14 cellular contexts compared by ENCODE assay signal in the genomic region with DNA sequence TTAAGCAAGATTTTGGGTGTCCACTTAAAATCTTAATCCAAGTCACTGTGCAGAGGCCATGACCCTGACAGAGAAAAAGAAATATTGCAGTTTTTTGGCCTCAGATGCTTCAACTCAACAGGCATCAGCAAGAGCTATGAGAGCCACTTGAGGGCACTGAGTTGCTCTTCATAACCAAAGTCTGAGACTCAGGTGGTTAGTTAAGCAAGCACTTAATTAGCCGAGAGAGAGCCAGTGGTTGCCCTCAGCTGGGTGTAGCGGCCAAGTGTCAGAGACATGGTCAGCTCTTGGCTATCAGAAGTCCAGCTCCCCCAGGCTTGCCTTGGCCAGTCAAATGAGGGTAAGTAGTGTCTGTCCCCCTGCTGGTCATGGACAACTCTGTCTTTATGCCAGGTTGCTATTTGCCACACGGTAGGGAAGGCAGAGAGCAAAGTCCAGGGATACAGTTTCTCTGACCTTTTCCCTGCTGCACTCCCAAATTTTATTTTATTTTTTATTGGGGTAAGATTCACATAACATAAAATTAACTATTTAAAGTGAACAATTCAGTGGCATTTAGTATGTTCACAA. TPM values are rescaled to one million over a fixed set of nuclear protein-coding genes. Genes with fewer than 3 reads are reported as not detected.
DNase-seq lines count a peak whose midpoint lies in the region; FAIRE-seq and TF ChIP-seq lines count a peak whose summit lies in the region.
"Had no signal": no experiment of that assay in that cellular context is flagged by ENCODE, and none has a peak within 500 bp of the region (broad histone marks: within the 10 kb centered on the region; RNA-seq: fewer than 3 reads in every experiment).

No MANE protein-coding gene starts in this region.

- CTCF ChIA-PET in OCI-LY7 (lab: Charles Lee; ENCODE audit: unreplicated experiment): no interaction called here

- H3K27me3 ChIP-seq in small intestine (ENCODE audit: control insufficient read depth in 2 of 2, insufficient read depth in 2 of 2, low read length in 2 of 2): no peaks in the 10 kb centered on the region

- 33 to 65% (median 53%) methylated on average over 3 of the region's 3 CpGs for WGBS in small intestine, 3 donors

- H3K4me2 ChIP-seq in OCI-LY7 (ENCODE audit: low read length): no peak overlapping the region

- H2AFZ ChIP-seq in OCI-LY7 (ENCODE audit: low read length): no peak overlapping the region

- intact Hi-C loops in OCI-LY7 (cut with micrococcal nuclease; ENCODE audit: unreplicated experiment): no loop called here

- POLR2A ChIA-PET in OCI-LY7 (lab: Charles Lee): no interaction called here

- H3K4me1 ChIP-seq in OCI-LY7 (ENCODE audit: insufficient read depth, low read length, poor library complexity, severe bottlenecking): no peaks in the 10 kb centered on the region
- no peaks in the 10 kb centered on the region for H3K4me1 ChIP-seq in small intestine (ENCODE audit: control insufficient read depth in 2 of 2, insufficient read depth in 1 of 2, low read depth in 1 of 2, low read length in 1 of 2)

- 0 out of 2 replicates have a peak, but pooled peaks have one; percentile 18 for TF ChIP-seq CTCF in OCI-LY7 (conservative IDR thresholded peaks at IDR 0.05; ENCODE audit: low read length)
- TF ChIP-seq CTCF in fibroblast of the aortic adventitia (IDR thresholded peaks at IDR 0.05; ENCODE audit: insufficient read depth, low read length): peak; percentile 15

- H4K20me1 ChIP-seq in OCI-LY7 (ENCODE audit: insufficient read depth, low read length): no peaks in the 10 kb centered on the region

- BruUV-seq in OCI-LY7 (replicated peaks; lab: Mats Ljungman, UMichigan): no TSS peak

- H3K27ac ChIP-seq in OCI-LY7 (ENCODE audit: low read depth, low read length, poor library complexity, severe bottlenecking) (no peak overlapping the region), small intestine (ENCODE audit: low read depth in 1 of 2, low read length in 1 of 2) (no peak overlapping the region)
- H3K27ac ChIP-seq: thoracic aorta had no signal

- H3K36me3 ChIP-seq in OCI-LY7 (ENCODE audit: insufficient read depth, low read length) (no peaks in the 10 kb centered on the region), small intestine (ENCODE audit: control insufficient read depth in 2 of 2, insufficient read depth in 2 of 2, low read length in 2 of 2) (no peaks in the 10 kb centered on the region)
- H3K36me3 ChIP-seq: thoracic aorta had no signal

- H3K4me3 ChIP-seq in OCI-LY7 (ENCODE audit: low read depth, low read length, poor library complexity, severe bottlenecking): no peak overlapping the region
- no peak overlapping the region for H3K4me3 ChIP-seq in fibroblast of the aortic adventitia (ENCODE audit: low read depth, low read length)
- H3K4me3 ChIP-seq in small intestine (ENCODE audit: low read depth in 1 of 2, low read length in 2 of 2): no peak overlapping the region
- H3K4me3 ChIP-seq: thoracic aorta had no signal

- FAIRE-seq in small intestine (lab: Jason Lieb, UNC): no peak
- FAIRE-seq: A204.1, GM12891 had no signal

- H3K9me2 ChIP-seq in OCI-LY7 (ENCODE audit: insufficient read depth, low read length): no peaks in the 10 kb centered on the region

- no peaks in the 10 kb centered on the region for H3K79me2 ChIP-seq in OCI-LY7 (ENCODE audit: insufficient read depth, low read depth, low read length)

- H3K9me3 ChIP-seq in OCI-LY7 (ENCODE audit: low read length) (no peaks in the 10 kb centered on the region), small intestine (ENCODE audit: control insufficient read depth, low read depth) (no peaks in the 10 kb centered on the region)
- H3K9me3 ChIP-seq: thoracic aorta had no signal

- DNase-seq in DMS53 (lab: John Stamatoyannopoulos, UW) (peak; percentile 22), DMS53 treated with DMSO at 0.1 percent for 48 hours (lab: John Stamatoyannopoulos, UW; ENCODE audit: unreplicated experiment) (no peak), OCI-LY7 (ENCODE audit: low spot score) (no peak), fibroblast of the aortic adventitia (ENCODE audit: low read depth) (no peak), small intestine (peak; percentile 41), pons (ENCODE audit: low spot score) (no peak), NCI-H1694 treated with DMSO at 0.1 percent for 48 hours (lab: John Stamatoyannopoulos, UW) (no peak), ureter (ENCODE audit: low spot score) (no peak)
- DNase-seq: naive thymus-derived CD4-positive, alpha-beta T cell; NCI-H2081 had no signal

RNA-seq across cellular contexts. Expression of gene KRT71, which starts 9.0 kb away (rescaled TPM):
- not detected in 2 replicates for total RNA-seq in OCI-LY7 (2014; rRNA removed; shearing (Covaris generic))
- total RNA-seq in OCI-LY7 (2022) (not detected in 2 replicates), fibroblast of the aortic adventitia (ENCODE audit: low replicate concordance) (not detected in 2 replicates), ureter (not detected)
- polyA plus RNA-seq in small intestine: not detected
- total RNA-seq: glomerular endothelial cell; naive thymus-derived CD4-positive, alpha-beta T cell; thoracic aorta had no signal
- polyA plus RNA-seq: naive thymus-derived CD4-positive, alpha-beta T cell had no signal

RNA-seq across cellular contexts. Expression of gene KRT74, which starts 11.7 kb away (rescaled TPM):
- not detected in 2 replicates for total RNA-seq in OCI-LY7 (2014; rRNA removed; shearing (Covaris generic))
- total RNA-seq in OCI-LY7 (2022): not detected in 2 replicates
- not detected in 2 replicates for total RNA-seq in fibroblast of the aortic adventitia (ENCODE audit: low replicate concordance)
- under 1 TPM in 1 of 3 donors, not detected in 2; 0.27 TPM for polyA plus RNA-seq in small intestine
- total RNA-seq in ureter: 0.26 TPM
- total RNA-seq: glomerular endothelial cell, thoracic aorta had no signal
- polyA plus RNA-seq: naive thymus-derived CD4-positive, alpha-beta T cell had no signal

RNA-seq across cellular contexts. Expression of gene KRT72, which starts 39.3 kb away (rescaled TPM):
- total RNA-seq in OCI-LY7 (2014; rRNA removed; shearing (Covaris generic)): not detected in 2 replicates
- total RNA-seq in OCI-LY7 (2022) (not detected in 2 replicates), fibroblast of the aortic adventitia (ENCODE audit: low replicate concordance) (not detected in 2 replicates), ureter (not detected)
- 10 to 100 TPM in 1 of 3 donors, 1 to 10 TPM in 2; 3.2 to 24.6 (median 9.8) TPM for polyA plus RNA-seq in small intestine
- total RNA-seq: glomerular endothelial cell, thoracic aorta had no signal

RNA-seq across cellular contexts. Expression of gene KRT5, which starts 41.8 kb away (rescaled TPM):
- total RNA-seq in OCI-LY7 (2014; rRNA removed; shearing (Covaris generic)): not detected in 2 replicates
- total RNA-seq in OCI-LY7 (2022): 0.74 and 0.91 TPM in 2 replicates
- total RNA-seq in fibroblast of the aortic adventitia (ENCODE audit: low replicate concordance): not detected in 2 replicates
- 1 to 10 TPM in 2 of 3 donors, under 1 TPM in 1; 0.79 to 6.5 (median 5.6) TPM for polyA plus RNA-seq in small intestine
- 388 TPM for total RNA-seq in ureter
- total RNA-seq: glomerular endothelial cell had no signal
- polyA plus RNA-seq: naive thymus-derived CD4-positive, alpha-beta T cell had no signal

RNA-seq across cellular contexts. Expression of gene KRT73, which starts 56.4 kb away (rescaled TPM):
- not detected in 2 replicates for total RNA-seq in OCI-LY7 (2014; rRNA removed; shearing (Covaris generic))
- total RNA-seq in OCI-LY7 (2022): not detected in 2 replicates
- not detected in 2 replicates for total RNA-seq in fibroblast of the aortic adventitia (ENCODE audit: low replicate concordance)
- polyA plus RNA-seq in small intestine: 1 to 10 TPM in 2 of 3 donors, under 1 TPM in 1; 0.84 to 2.2 (median 1.4) TPM
- total RNA-seq in ureter: not detected
- total RNA-seq: glomerular endothelial cell, thoracic aorta had no signal

Comparison
In these comparisons a context has a peak if more than half of its experiments do, and no peak if none do; other contexts are left out.
1. DNase-seq: peak in DMS53 (single experiment) and small intestine (single experiment); none in DMS53 treated with DMSO at 0.1 percent for 48 hours (single experiment), OCI-LY7 (single experiment), fibroblast of the aortic adventitia (single experiment), pons (single experiment), NCI-H1694 treated with DMSO at 0.1 percent for 48 hours (single experiment) and ureter (single experiment).